ENCODE assay signal across 4 cellular contexts in genomic region chr5:33468811-33469435, GRCh38.
TF ChIP-seq lines count a peak whose summit lies in the region.

No MANE protein-coding gene starts in this region.

TF ChIP-seq in A549, 52 proteins besides CTCF, POLR2A, EP300 and RAD21:
- TF ChIP-seq FOXS1 (CRISPR knock-in tag; IDR thresholded peaks at IDR 0.05) (no peak), POLR2AphosphoS2 (conservative IDR thresholded peaks at IDR 0.05; ENCODE audit: low read length) (0 out of 2 replicates have a peak, but pooled peaks have one; percentile 63)

TF ChIP-seq in IMR-90, 13 proteins besides CTCF, POLR2A, EP300 and RAD21:
- TF ChIP-seq MXI1 (IDR thresholded peaks at IDR 0.05; ENCODE audit: borderline replicate concordance, low read depth, low read length) (no peak), RFX5 (IDR thresholded peaks at IDR 0.05; ENCODE audit: low read depth, low read length) (no peak), RCOR1 (IDR thresholded peaks at IDR 0.05; ENCODE audit: insufficient replicate concordance, low read length) (no peak), CEBPB (IDR thresholded peaks at IDR 0.05; ENCODE audit: low read depth, low read length) (no peak), FOS (IDR thresholded peaks at IDR 0.05; ENCODE audit: low read depth, low read length) (no peak), CHD1 (IDR thresholded peaks at IDR 0.05; ENCODE audit: low read depth, low read length) (no peak), NFE2L2 (IDR thresholded peaks at IDR 0.05; ENCODE audit: low read depth, low read length) (no peak), MAZ (IDR thresholded peaks at IDR 0.05; ENCODE audit: borderline replicate concordance, low read depth, low read length) (no peak)
- TF ChIP-seq, protein P1, sequence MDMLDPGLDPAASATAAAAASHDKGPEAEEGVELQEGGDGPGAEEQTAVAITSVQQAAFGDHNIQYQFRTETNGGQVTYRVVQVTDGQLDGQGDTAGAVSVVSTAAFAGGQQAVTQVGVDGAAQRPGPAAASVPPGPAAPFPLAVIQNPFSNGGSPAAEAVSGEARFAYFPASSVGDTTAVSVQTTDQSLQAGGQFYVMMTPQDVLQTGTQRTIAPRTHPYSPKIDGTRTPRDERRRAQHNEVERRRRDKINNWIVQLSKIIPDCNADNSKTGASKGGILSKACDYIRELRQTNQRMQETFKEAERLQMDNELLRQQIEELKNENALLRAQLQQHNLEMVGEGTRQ (IDR thresholded peaks at IDR 0.05; ENCODE audit: low read depth, low read length) = no peak

TF ChIP-seq in K562, 482 proteins besides CTCF, POLR2A, EP300 and RAD21:
- peak; percentile 74; the same call in 1 of the 2 replicates for TF ChIP-seq POLR2AphosphoS2 (IDR thresholded peaks at IDR 0.05; ENCODE audit: low read length)
- no peak for TF ChIP-seq ETV6 (IDR thresholded peaks at IDR 0.05; ENCODE audit: borderline replicate concordance in 1 of 2, low read depth in 2 of 2, low read length in 1 of 2)
- TF ChIP-seq ETV6 (CRISPR knock-in tag; IDR thresholded peaks at IDR 0.05; ENCODE audit: borderline replicate concordance) = no peak
- 0 out of 2 replicates have a peak, but pooled peaks have one; percentile 34 for TF ChIP-seq POLR2G (IDR thresholded peaks at IDR 0.05; ENCODE audit: low read depth, low read length)
- peak; percentile 39 for TF ChIP-seq POLR2B (IDR thresholded peaks at IDR 0.05; ENCODE audit: low read depth, partially characterized antibody)
- TF ChIP-seq TBL1XR1 (IDR thresholded peaks at IDR 0.05; ENCODE audit: low read length in 2 of 2) = no peak
- TF ChIP-seq SUPT5H (IDR thresholded peaks at IDR 0.05) = peak; percentile 42; the same call in 1 of the 2 replicates

TF ChIP-seq in HepG2, 621 proteins besides CTCF, POLR2A, EP300 and RAD21:
- TF ChIP-seq ZNF577 (CRISPR knock-in tag; IDR thresholded peaks at IDR 0.05; ENCODE audit: borderline replicate concordance, low read depth) (no peak), ZNF296 (CRISPR knock-in tag; conservative IDR thresholded peaks at IDR 0.05) (no peak), ESRRA (CRISPR knock-in tag; IDR thresholded peaks at IDR 0.05; ENCODE audit: low read depth) (no peak), ZKSCAN8 (CRISPR knock-in tag; IDR thresholded peaks at IDR 0.05; ENCODE audit: borderline replicate concordance) (no peak), POLR2G (IDR thresholded peaks at IDR 0.05; ENCODE audit: low read depth, low read length) (peak; percentile 43; the same call in 1 of the 2 replicates), RBM22 (optimal IDR thresholded peaks at IDR 0.05; ENCODE audit: low read length) (peak; percentile 30), NFE2 (CRISPR knock-in tag; IDR thresholded peaks at IDR 0.05) (no peak)
- TF ChIP-seq, protein P2, sequence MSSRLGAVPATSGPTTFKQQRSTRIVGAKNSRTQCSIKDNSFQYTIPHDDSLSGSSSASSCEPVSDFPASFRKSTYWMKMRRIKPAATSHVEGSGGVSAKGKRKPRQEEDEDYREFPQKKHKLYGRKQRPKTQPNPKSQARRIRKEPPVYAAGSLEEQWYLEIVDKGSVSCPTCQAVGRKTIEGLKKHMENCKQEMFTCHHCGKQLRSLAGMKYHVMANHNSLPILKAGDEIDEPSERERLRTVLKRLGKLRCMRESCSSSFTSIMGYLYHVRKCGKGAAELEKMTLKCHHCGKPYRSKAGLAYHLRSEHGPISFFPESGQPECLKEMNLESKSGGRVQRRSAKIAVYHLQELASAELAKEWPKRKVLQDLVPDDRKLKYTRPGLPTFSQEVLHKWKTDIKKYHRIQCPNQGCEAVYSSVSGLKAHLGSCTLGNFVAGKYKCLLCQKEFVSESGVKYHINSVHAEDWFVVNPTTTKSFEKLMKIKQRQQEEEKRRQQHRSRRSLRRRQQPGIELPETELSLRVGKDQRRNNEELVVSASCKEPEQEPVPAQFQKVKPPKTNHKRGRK (CRISPR knock-in tag; IDR thresholded peaks at IDR 0.05) = no peak
- TF ChIP-seq, protein P3, sequence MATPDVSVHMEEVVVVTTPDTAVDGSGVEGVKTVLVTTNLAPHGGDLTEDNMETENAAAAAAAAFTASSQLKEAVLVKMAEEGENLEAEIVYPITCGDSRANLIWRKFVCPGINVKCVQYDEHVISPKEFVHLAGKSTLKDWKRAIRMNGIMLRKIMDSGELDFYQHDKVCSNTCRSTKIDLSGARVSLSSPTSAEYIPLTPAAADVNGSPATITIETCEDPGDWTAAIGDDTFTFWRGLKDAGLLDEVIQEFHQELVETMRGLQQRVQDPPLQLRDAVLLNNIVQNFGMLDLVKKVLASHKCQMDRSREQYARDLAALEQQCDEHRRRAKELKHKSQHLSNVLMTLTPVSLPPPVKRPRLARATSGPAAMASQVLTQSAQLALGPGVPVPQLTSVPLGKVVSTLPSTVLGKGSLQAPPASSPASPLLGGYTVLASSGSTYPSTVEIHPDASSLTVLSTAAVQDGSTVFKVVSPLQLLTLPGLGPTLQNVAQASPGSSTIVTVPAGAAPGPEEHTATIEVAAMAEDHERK (CRISPR knock-in tag; IDR thresholded peaks at IDR 0.05; ENCODE audit: low read depth) = no peak
